In the genomic region with DNA sequence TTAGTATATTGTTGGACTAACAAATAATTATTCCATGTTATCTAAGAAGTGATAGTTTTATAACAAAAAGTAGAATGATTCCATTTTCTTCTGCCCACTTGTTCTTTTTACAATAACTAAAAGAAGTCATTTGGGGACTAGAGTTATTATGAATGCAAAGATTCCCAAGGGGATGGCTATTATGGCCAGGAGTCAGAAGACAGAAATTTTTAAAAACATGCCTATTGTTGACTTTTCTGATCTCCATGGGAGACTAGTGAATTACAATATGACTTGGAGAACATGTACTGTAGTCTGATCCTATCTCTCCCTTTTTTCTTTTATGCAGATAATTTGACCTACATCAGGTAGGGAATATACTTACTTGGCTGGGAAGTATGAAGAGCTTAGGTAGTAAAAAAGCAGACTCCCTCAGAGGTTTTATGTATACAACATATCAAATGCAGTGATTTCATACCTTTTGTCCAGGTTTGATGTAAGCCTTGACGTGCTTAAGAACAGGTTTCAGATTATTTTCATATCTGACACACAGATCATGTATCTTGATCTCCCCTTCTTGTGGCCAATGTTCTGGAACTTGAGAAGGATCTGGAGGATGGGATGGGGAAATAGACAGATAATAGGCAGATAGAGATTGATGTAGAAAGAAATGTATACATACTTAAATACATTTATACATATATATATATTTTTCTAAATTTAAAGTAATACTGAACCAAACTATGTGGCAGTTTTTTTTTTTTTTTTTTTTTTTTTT, we compare ENCODE assay signal across 14 cellular contexts. TPM values are rescaled to one million over a fixed set of nuclear protein-coding genes. Genes with fewer than 3 reads are reported as not detected.
A peak's percentile ranks its signal among the peaks of the same experiment; 100 is the strongest.
DNase-seq lines count a peak whose midpoint lies in the region; ATAC-seq lines count a peak whose summit lies in the region.
"Had no signal": no experiment of that assay in that cellular context is flagged by ENCODE, and none has a peak within 500 bp of the region (broad histone marks: within the 10 kb centered on the region; RNA-seq: fewer than 3 reads in every experiment).

No MANE protein-coding gene starts in this region.

- DNase-seq in LHCN-M2 (ENCODE audit: low read depth) (peak; percentile 29), brain pericyte (ENCODE audit: low read depth, low spot score) (peak; percentile 65), hepatic stellate cell (ENCODE audit: low spot score) (peak; percentile 31), stromal cell of bone marrow (ENCODE audit: low read depth) (peak; percentile 56), epidermal melanocyte (ENCODE audit: insufficient read length, low spot score) (no peak), amniotic stem cell (lab: John Stamatoyannopoulos, UW) (no peak)
- DNase-seq: DMS 273 treated with DMSO at 0.1 percent for 48 hours, KG1, NCI-H1092, NCI-H1694, NCI-H510A had no signal

- ATAC-seq in HG02763 (IDR thresholded peaks at IDR 0.05; ENCODE audit: unreplicated experiment) = no peak

RNA-seq across cellular contexts. Expression of gene KCNJ8, which starts 41.0 kb away (rescaled TPM):
- 0.11 and 0.13 TPM in 2 replicates for total RNA-seq in LHCN-M2 (2014; rRNA removed)
- 0.15 TPM for polyA plus RNA-seq in LHCN-M2 (2012)
- total RNA-seq: MCF 10A, OCI-LY7 had no signal

Comparison
In these comparisons a context has a peak if more than half of its experiments do, and no peak if none do; other contexts are left out.
1. DNase-seq: peak in LHCN-M2 (single experiment), brain pericyte (single experiment), hepatic stellate cell (single experiment) and stromal cell of bone marrow (single experiment); none in epidermal melanocyte (single experiment) and amniotic stem cell (single experiment).